ENCODE assay signal across 7 cellular contexts in genomic region chr19:55258476-55258827, GRCh38. TPM values are rescaled to one million over a fixed set of nuclear protein-coding genes. Genes with fewer than 3 reads are reported as not detected.
DNase-seq lines count a peak whose midpoint lies in the region; ATAC-seq and TF ChIP-seq lines count a peak whose summit lies in the region.

No MANE protein-coding gene starts in this region.

- intact Hi-C loops in dorsolateral prefrontal cortex (cut with DNase I) (loop anchor here (2.0 to 10.0 kb wide), 3 partner anchors 42 to 91 kb away; partner anchors contain the start of genes DNAAF3 (in 1 of the 2) and SYT5 (in 1 of the 2)), tibial artery (cut with DNase I; ENCODE audit: low total_unique reads) (no loop called here)

- H3K36me3 ChIP-seq in mucosa of rectum (ENCODE audit: control insufficient read depth in 2 of 2, insufficient read depth in 2 of 2, low read length in 2 of 2) (peaks cover 0 to 4% of the 10 kb centered on the region in 2 donors), tibial artery (peaks cover 0 to 7% (median 0%) of the 10 kb centered on the region in 3 donors)

- H3K27ac ChIP-seq in dorsolateral prefrontal cortex (peak overlapping the region; percentile 61 to 99 (median 95)), mucosa of rectum (ENCODE audit: low read depth in 2 of 2, low read length in 2 of 2) (peak overlapping the region; percentile 93 to 96), tibial artery (peak overlapping the region; percentile 85 to 94)

- H3K9ac ChIP-seq in mucosa of rectum (ENCODE audit: low read depth in 1 of 2, low read length in 2 of 2): peak overlapping the region; percentile 86 to 96

- H3K9me3 ChIP-seq in mucosa of rectum (ENCODE audit: control insufficient read depth in 2 of 2, low read length in 2 of 2): no peaks in the 10 kb centered on the region
- H3K9me3 ChIP-seq in tibial artery: no peaks in the 10 kb centered on the region

- no peaks in the 10 kb centered on the region for H3K27me3 ChIP-seq in dorsolateral prefrontal cortex
- H3K27me3 ChIP-seq in mucosa of rectum (ENCODE audit: control insufficient read depth in 2 of 2, insufficient read depth in 2 of 2, low read length in 2 of 2): no peaks in the 10 kb centered on the region
- H3K27me3 ChIP-seq in tibial artery: no peaks in the 10 kb centered on the region

- TF ChIP-seq CTCF in dorsolateral prefrontal cortex (IDR thresholded peaks at IDR 0.05 in 54 of 56, conservative IDR thresholded peaks at IDR 0.05 in 2 of 56; ENCODE audit: low read depth in 1 of 56, partially characterized antibody in 56 of 56) (peak in 1 of 56 donors; percentile 3), tibial artery (IDR thresholded peaks at IDR 0.05) (no peak)

- peaks cover 33 to 36% of the 10 kb centered on the region in 2 donors for H3K4me1 ChIP-seq in mucosa of rectum (ENCODE audit: control insufficient read depth in 2 of 2, insufficient read depth in 2 of 2, low read length in 2 of 2)
- peaks cover 0 to 47% (median 44%) of the 10 kb centered on the region in 4 donors for H3K4me1 ChIP-seq in tibial artery

- peak in 4 of 5 donors; percentile 33 to 62 (median 35) for DNase-seq in T-helper 1 cell
- DNase-seq in dorsolateral prefrontal cortex: no peak
- DNase-seq in tibial artery: no peak
- DNase-seq in G401 (ENCODE audit: low spot score): no peak

- in situ Hi-C loops in G401 (cut with HindIII; ENCODE audit: low sequenced_read_pairs): loop anchor here (10.0 kb wide), 1 partner anchor 156 kb away; no protein-coding TSS in a partner anchor

- H3K4me3 ChIP-seq in dorsolateral prefrontal cortex (peak overlapping the region; percentile 59 to 100 (median 94)), mucosa of rectum (ENCODE audit: low read length in 2 of 2) (peak overlapping the region; percentile 84 to 93), tibial artery (peak overlapping the region; percentile 91 to 97)

- ATAC-seq in GM18873 (IDR thresholded peaks at IDR 0.05; ENCODE audit: low FRiP score, unreplicated experiment) (peak; percentile 26), HG02885 (IDR thresholded peaks at IDR 0.05; ENCODE audit: poor library complexity, unreplicated experiment) (peak; percentile 15)

RNA-seq across cellular contexts. Expression of gene PPP6R1, which starts 0.4 kb away (rescaled TPM):
- 100 to 1,000 TPM in 40 of 120 experiments, 10 to 100 TPM in 80; 67.4 to 169 (median 95.4) TPM for total RNA-seq in dorsolateral prefrontal cortex
- 104 and 109 TPM in 2 replicates for total RNA-seq in G401 (2014; rRNA removed; shearing (Covaris generic))

RNA-seq across cellular contexts. Expression of gene HSPBP1, which starts 21.5 kb away (rescaled TPM):
- 10 to 100 TPM; 32.1 to 75.7 (median 48.3) TPM for total RNA-seq in dorsolateral prefrontal cortex
- 74.4 and 89.1 TPM in 2 replicates for total RNA-seq in G401 (2014; rRNA removed; shearing (Covaris generic))

RNA-seq across cellular contexts. Expression of gene BRSK1, which starts 25.3 kb away (rescaled TPM):
- 100 to 1,000 TPM; 186 to 446 (median 306) TPM for total RNA-seq in dorsolateral prefrontal cortex
- 8.9 and 18.3 TPM in 2 replicates for total RNA-seq in G401 (2014; rRNA removed; shearing (Covaris generic))

RNA-seq across cellular contexts. Expression of gene TMEM86B, which starts 29.9 kb away (rescaled TPM):
- 10 to 100 TPM in 26 of 120 experiments, 1 to 10 TPM in 94; 3.7 to 14.4 (median 8.2) TPM for total RNA-seq in dorsolateral prefrontal cortex
- total RNA-seq in G401 (2014; rRNA removed; shearing (Covaris generic)): 0.62 and 1.5 TPM in 2 replicates

RNA-seq across cellular contexts. Expression of gene PTPRH, which starts 49.2 kb away (rescaled TPM):
- total RNA-seq in dorsolateral prefrontal cortex: 10 to 100 TPM in 11 of 120 experiments, 1 to 10 TPM in 104, under 1 TPM in 5; 0.24 to 24.0 (median 4.8) TPM
- total RNA-seq in G401 (2014; rRNA removed; shearing (Covaris generic)): 5.2 and 20.7 TPM in 2 replicates

Comparison
In these comparisons a context has a peak if more than half of its experiments do, and no peak if none do; other contexts are left out.
1. DNase-seq: peak in T-helper 1 cell (4 of 5); none in dorsolateral prefrontal cortex (0 of 10), tibial artery (0 of 2) and G401 (single experiment).
2. Peak in every context shown above with its lines, with median percentiles within 50 percentile points of each other: H3K27ac ChIP-seq and H3K4me3 ChIP-seq.